Comparison of ENCODE assay signal across 10 cellular contexts in the genomic region with DNA sequence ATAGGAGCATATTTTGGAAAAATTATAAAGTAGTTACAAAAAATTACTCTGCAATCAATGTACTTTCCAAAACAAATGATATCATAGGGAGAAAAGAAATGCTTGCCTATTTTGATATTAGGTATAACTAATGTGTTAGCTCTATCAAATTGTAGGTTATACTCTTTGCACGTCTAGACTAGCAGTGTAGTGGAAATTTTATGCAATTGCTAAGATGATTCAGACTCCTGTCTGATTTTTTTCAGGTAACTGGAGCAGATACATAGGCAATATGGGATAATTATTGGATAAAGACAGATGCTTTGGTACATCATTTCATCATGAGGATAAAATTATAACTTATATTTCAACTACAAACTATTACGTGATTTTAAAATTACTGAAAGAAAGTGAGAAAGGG.
"Had no signal": no experiment of that assay in that cellular context is flagged by ENCODE, and none has a peak within 500 bp of the region (broad histone marks: within the 10 kb centered on the region; RNA-seq: fewer than 3 reads in every experiment).

No MANE protein-coding gene starts in this region.

- FAIRE-seq: H1, H54, HepG2 had no signal

- H3K27ac Mint-ChIP-seq: GM23338, H9, HFFc6, IgD-negative memory B cell had no signal

- H3K4me3 Mint-ChIP-seq: GM23338, H9, HFFc6, IgD-negative memory B cell had no signal

- H3K27ac ChIP-seq: HL-60 had no signal

- H3K9me3 Mint-ChIP-seq: GM23338, H9, HFFc6, IgD-negative memory B cell had no signal

- ATAC-seq: GM23338, HepG2 had no signal

- H3K4me1 Mint-ChIP-seq: IgD-negative memory B cell had no signal

- H2AFZ ChIP-seq: GM23338 had no signal

- DNase-seq: H9, HCEC 1CT, HFFc6, KBM-7 had no signal

- H3K4me2 ChIP-seq: GM23338 had no signal

- H3K4me3 ChIP-seq: GM23338 had no signal
